ENCODE assay signal across 13 cellular contexts in the genomic region with DNA sequence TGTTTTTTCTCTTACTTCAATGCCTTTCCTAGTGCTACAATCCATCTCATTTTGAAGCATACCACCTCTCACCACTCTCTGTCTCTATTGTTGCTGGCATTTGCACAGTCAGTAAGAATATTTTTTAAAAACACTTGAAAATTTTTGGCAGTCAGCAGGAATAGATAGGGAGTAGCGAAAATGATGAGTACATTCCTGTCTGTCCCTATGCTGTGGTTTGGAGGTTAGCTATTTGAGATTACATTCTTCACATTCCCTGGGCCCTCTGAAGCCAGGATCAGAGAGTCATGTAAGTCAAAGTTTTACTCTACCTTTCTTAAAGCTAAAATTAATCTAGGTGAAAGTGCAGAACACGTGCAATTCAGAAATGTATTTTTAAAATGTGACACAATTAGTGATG. TPM values are rescaled to one million over a fixed set of nuclear protein-coding genes. Genes with fewer than 3 reads are reported as not detected.
DNase-seq lines count a peak whose midpoint lies in the region; ATAC-seq and TF ChIP-seq lines count a peak whose summit lies in the region.
"Had no signal": no experiment of that assay in that cellular context is flagged by ENCODE, and none has a peak within 500 bp of the region (broad histone marks: within the 10 kb centered on the region; RNA-seq: fewer than 3 reads in every experiment).

No MANE protein-coding gene starts in this region.

- H3K36me3 Mint-ChIP-seq in chondrocyte (ENCODE audit: low read depth) (no peaks in the 10 kb centered on the region), mesothelial cell of epicardium (no peaks in the 10 kb centered on the region)

- DNase-seq in AG08396 (ENCODE audit: low spot score) (peak; percentile 21), HT1080 (ENCODE audit: low read depth) (peak; percentile 47), chondrocyte (ENCODE audit: low spot score) (no peak), mesothelial cell of epicardium (ENCODE audit: low spot score in 2 of 2, unreplicated experiment in 2 of 2) (no peak), HuH-7.5 (ENCODE audit: low spot score) (no peak)
- DNase-seq in activated T-cell treated with anti-CD3 and anti-CD28 coated beads, Interleukin-2, amount 50 U/mL, for 1 hour = no peak
- DNase-seq: activated CD4-positive, alpha-beta T cell treated with anti-CD3 and anti-CD28 coated beads, Interleukin-2, amount 10 ng/mL, durations not matched to agents 24 days and 14 days; central memory CD4-positive, alpha-beta T cell; NCI-H187; stimulated activated CD4-positive, alpha-beta T cell treated with anti-CD3 and anti-CD28 coated beads, Interleukin-15, amount 100 ng/mL, for 24 hours; stimulated activated CD8-positive, alpha-beta memory T cell treated with anti-CD3 and anti-CD28 coated beads, Interleukin-4, amount 100 ng/mL, for 48 hours had no signal

- ATAC-seq in HG02610 (IDR thresholded peaks at IDR 0.05; ENCODE audit: unreplicated experiment) (no peak), GM19467 (IDR thresholded peaks at IDR 0.05; ENCODE audit: unreplicated experiment) (no peak)

- H3K4me3 Mint-ChIP-seq in chondrocyte (ENCODE audit: unreplicated experiment) = no peak overlapping the region
- H3K4me3 Mint-ChIP-seq in mesothelial cell of epicardium = no peak overlapping the region
- H3K4me3 Mint-ChIP-seq: activated CD4-positive, alpha-beta T cell treated with anti-CD3 and anti-CD28 coated beads, Interleukin-2, amount 10 ng/mL, durations not matched to agents 24 days and 14 days had no signal

- H3K27ac Mint-ChIP-seq in chondrocyte (ENCODE audit: unreplicated experiment) (peak overlapping the region; percentile 35), mesothelial cell of epicardium (peak overlapping the region; percentile 75)
- H3K27ac Mint-ChIP-seq: activated CD4-positive, alpha-beta T cell treated with anti-CD3 and anti-CD28 coated beads, Interleukin-2, amount 10 ng/mL, durations not matched to agents 24 days and 14 days had no signal

- H3K4me1 Mint-ChIP-seq in chondrocyte (ENCODE audit: low read depth) (peaks cover 26% of the 10 kb centered on the region), mesothelial cell of epicardium (peaks cover 23% of the 10 kb centered on the region)
- H3K4me1 Mint-ChIP-seq: activated CD4-positive, alpha-beta T cell treated with anti-CD3 and anti-CD28 coated beads, Interleukin-2, amount 10 ng/mL, durations not matched to agents 24 days and 14 days had no signal

- no peaks in the 10 kb centered on the region for H3K27me3 Mint-ChIP-seq in chondrocyte (ENCODE audit: low read depth)
- H3K27me3 Mint-ChIP-seq in mesothelial cell of epicardium (ENCODE audit: low read depth) = no peaks in the 10 kb centered on the region
- H3K27me3 Mint-ChIP-seq: activated CD4-positive, alpha-beta T cell treated with anti-CD3 and anti-CD28 coated beads, Interleukin-2, amount 10 ng/mL, durations not matched to agents 24 days and 14 days had no signal

- no peak for TF ChIP-seq CTCF in chondrocyte (IDR thresholded peaks at IDR 0.05)
- TF ChIP-seq CTCF in mesothelial cell of epicardium (IDR thresholded peaks at IDR 0.05; ENCODE audit: unreplicated experiment) = no peak

- no peaks in the 10 kb centered on the region for H3K9me3 Mint-ChIP-seq in chondrocyte (ENCODE audit: low read depth)
- H3K9me3 Mint-ChIP-seq in mesothelial cell of epicardium = peaks cover 3% of the 10 kb centered on the region
- H3K9me3 Mint-ChIP-seq: activated CD4-positive, alpha-beta T cell treated with anti-CD3 and anti-CD28 coated beads, Interleukin-2, amount 10 ng/mL, durations not matched to agents 24 days and 14 days had no signal

RNA-seq across cellular contexts. Expression of gene MAGI2, which starts 53.0 kb away (rescaled TPM):
- total RNA-seq in HT1080 (2014; rRNA removed; shearing (Covaris generic)) = 0.39 and 0.84 TPM in 2 replicates
- 0.67 and 0.73 TPM in 2 replicates for polyA plus RNA-seq in HT1080 (2015; cell fraction: cytosol; rRNA removed)
- polyA plus RNA-seq in HT1080 (2015; cell fraction: nucleus; rRNA removed) = 1.5 and 1.6 TPM in 2 replicates
- total RNA-seq in chondrocyte (5.8 to 11.8 TPM (median 6.0 TPM) in 3 replicates), mesothelial cell of epicardium (36.9 to 38.4 TPM (median 37.8 TPM) in 3 replicates)

Comparison
In these comparisons a context has a peak if more than half of its experiments do, and no peak if none do; other contexts are left out.
1. DNase-seq: peak in AG08396 (single experiment) and HT1080 (single experiment); none in chondrocyte (single experiment), mesothelial cell of epicardium (0 of 2), HuH-7.5 (single experiment) and activated T-cell treated with anti-CD3 and anti-CD28 coated beads, Interleukin-2, amount 50 U/mL, for 1 hour (single experiment).